In genomic region chr2:45300026-45300750, GRCh38 we compare ENCODE assay signal across 1 cellular context.
A peak's percentile ranks its signal among the peaks of the same experiment; 100 is the strongest.
TF ChIP-seq lines count a peak whose summit lies in the region.

No MANE protein-coding gene starts in this region.

TF ChIP-seq in HepG2, 621 proteins besides CTCF, POLR2A, EP300 and RAD21 (continued from another document and continues in another):
- TF ChIP-seq ZNF770 (CRISPR knock-in tag; IDR thresholded peaks at IDR 0.05) (peak; percentile 17; the same call in 1 of the 2 replicates), ZNF768 (CRISPR knock-in tag; IDR thresholded peaks at IDR 0.05) (no peak), FOXA1 (IDR thresholded peaks at IDR 0.05) (no peak), FOXA1 (CRISPR knock-in tag; IDR thresholded peaks at IDR 0.05) (peak; percentile 93), ZNF317 (CRISPR knock-in tag; IDR thresholded peaks at IDR 0.05) (no peak), ZNF629 (CRISPR knock-in tag; conservative IDR thresholded peaks at IDR 0.05) (no peak), ZNF280D (CRISPR knock-in tag; IDR thresholded peaks at IDR 0.05) (no peak), ZSCAN9 (CRISPR knock-in tag; IDR thresholded peaks at IDR 0.05; ENCODE audit: borderline replicate concordance) (0 out of 2 replicates have a peak, but pooled peaks have one; percentile 42), ATF1 (CRISPR knock-in tag; IDR thresholded peaks at IDR 0.05) (no peak), TCF7 (IDR thresholded peaks at IDR 0.05; ENCODE audit: low read depth) (peak; percentile 56; the same call in 1 of the 2 replicates), PBX3 (CRISPR knock-in tag; IDR thresholded peaks at IDR 0.05; ENCODE audit: borderline replicate concordance) (no peak), GATAD2A (CRISPR knock-in tag; IDR thresholded peaks at IDR 0.05) (peak; percentile 74), SP5 (CRISPR knock-in tag; IDR thresholded peaks at IDR 0.05; ENCODE audit: borderline replicate concordance, low read depth) (peak; percentile 33; the same call in 1 of the 2 replicates), KDM6A (CRISPR knock-in tag; IDR thresholded peaks at IDR 0.05; ENCODE audit: low read depth) (no peak), FOXP4 (CRISPR knock-in tag; IDR thresholded peaks at IDR 0.05) (0 out of 2 replicates have a peak, but pooled peaks have one; percentile 21), RERE (CRISPR knock-in tag; IDR thresholded peaks at IDR 0.05; ENCODE audit: low read depth) (0 out of 2 replicates have a peak, but pooled peaks have one; percentile 12), ARID5B (CRISPR knock-in tag; IDR thresholded peaks at IDR 0.05) (peak; percentile 64), ETS1 (CRISPR knock-in tag; IDR thresholded peaks at IDR 0.05) (no peak), BCL6 (CRISPR knock-in tag; IDR thresholded peaks at IDR 0.05) (peak; percentile 60), SNAPC2 (CRISPR knock-in tag; IDR thresholded peaks at IDR 0.05) (no peak), CBX5 (CRISPR knock-in tag; IDR thresholded peaks at IDR 0.05; ENCODE audit: borderline replicate concordance) (0 out of 2 replicates have a peak, but pooled peaks have one; percentile 39), TFDP2 (CRISPR knock-in tag; IDR thresholded peaks at IDR 0.05) (peak; percentile 63; the same call in 1 of the 2 replicates), KDM2A (CRISPR knock-in tag; IDR thresholded peaks at IDR 0.05; ENCODE audit: borderline replicate concordance, low read depth) (0 out of 2 replicates have a peak, but pooled peaks have one; percentile 19), RARA (CRISPR knock-in tag; IDR thresholded peaks at IDR 0.05) (peak; percentile 40), ZNF121 (CRISPR knock-in tag; IDR thresholded peaks at IDR 0.05) (no peak), NFIC (IDR thresholded peaks at IDR 0.05; ENCODE audit: low read length) (peak; percentile 56; the same call in 1 of the 2 replicates), ISL2 (CRISPR knock-in tag; IDR thresholded peaks at IDR 0.05) (peak; percentile 43; the same call in 1 of the 2 replicates), HDAC2 (CRISPR knock-in tag; IDR thresholded peaks at IDR 0.05) (0 out of 2 replicates have a peak, but pooled peaks have one; percentile 13), HINFP (CRISPR knock-in tag; IDR thresholded peaks at IDR 0.05; ENCODE audit: low read depth) (no peak), ZNF576 (CRISPR knock-in tag; IDR thresholded peaks at IDR 0.05) (no peak)
